In genomic region chr3:14278265-14278798, GRCh38 we compare ENCODE assay signal across 16 cellular contexts.
DNase-seq lines count a peak whose midpoint lies in the region; ATAC-seq and TF ChIP-seq lines count a peak whose summit lies in the region.
"Had no signal": no experiment of that assay in that cellular context is flagged by ENCODE, and none has a peak within 500 bp of the region (broad histone marks: within the 10 kb centered on the region; RNA-seq: fewer than 3 reads in every experiment).

No MANE protein-coding gene starts in this region.

- H3K27me3 ChIP-seq in HUES64 (ENCODE audit: insufficient read depth, low read length) = no peaks in the 10 kb centered on the region
- peaks cover 0 to 70% of the 10 kb centered on the region in 2 experiments for H3K27me3 ChIP-seq in mesenchymal stem cell (ENCODE audit: control insufficient read depth in 1 of 2, insufficient read depth in 1 of 2, low read length in 2 of 2)
- H3K27me3 ChIP-seq in PC-3 (ENCODE audit: low read length) = no peaks in the 10 kb centered on the region

- H3K27me3 Mint-ChIP-seq in osteocyte (ENCODE audit: unreplicated experiment) = no peaks in the 10 kb centered on the region

- H3K18ac ChIP-seq in mesenchymal stem cell (ENCODE audit: low read depth in 1 of 2, low read length in 2 of 2) = peak overlapping the region in 1 of 2 experiments; percentile 59

- no peak overlapping the region for H3K23ac ChIP-seq in mesenchymal stem cell (ENCODE audit: low read length in 2 of 2)

- H2AK5ac ChIP-seq in mesenchymal stem cell (ENCODE audit: low read length, severe bottlenecking) = peak overlapping the region; percentile 13

- peak overlapping the region; percentile 45 for H4K8ac ChIP-seq in mesenchymal stem cell (ENCODE audit: low read length)

- H3K4me2 ChIP-seq in mesenchymal stem cell (ENCODE audit: low read length, poor library complexity, severe bottlenecking) = no peak overlapping the region
- H3K4me2 ChIP-seq in PC-3 (ENCODE audit: low read length) = no peak overlapping the region
- H3K4me2 ChIP-seq: KMS-11 had no signal

- H3K27ac Mint-ChIP-seq in osteocyte (ENCODE audit: unreplicated experiment) = no peak overlapping the region

- no peak overlapping the region for H3K4ac ChIP-seq in mesenchymal stem cell (ENCODE audit: low read depth in 1 of 2, low read length in 2 of 2)

- H4K20me1 ChIP-seq in PC-3 (ENCODE audit: low read length) = no peaks in the 10 kb centered on the region

- no peaks in the 10 kb centered on the region for H3F3A ChIP-seq in PC-3 (ENCODE audit: low read length, unreplicated experiment)

- WGBS in HUES64 = 86% methylated on average over 7 of the region's 7 CpGs
- 88% methylated on average over 6 of the region's 7 CpGs for WGBS in mesenchymal stem cell

- H3K36me3 Mint-ChIP-seq in osteocyte (ENCODE audit: unreplicated experiment) = no peaks in the 10 kb centered on the region

- H3K4me1 ChIP-seq in HUES64 (ENCODE audit: insufficient read depth, low read length) (peaks cover 21% of the 10 kb centered on the region), mesenchymal stem cell (ENCODE audit: control insufficient read depth, insufficient read depth, low read depth, low read length) (peaks cover 36% of the 10 kb centered on the region), PC-3 (ENCODE audit: insufficient read depth, low read length) (no peaks in the 10 kb centered on the region)

- H3K9ac ChIP-seq in HUES64 (ENCODE audit: low read depth, low read length) (0 out of 2 replicates have a peak overlapping the region, but pooled peaks have one; percentile 0), SK-N-MC (ENCODE audit: insufficient read length) (no peak overlapping the region), mesenchymal stem cell (ENCODE audit: low read length) (no peak overlapping the region), PC-3 (ENCODE audit: low read length) (no peak overlapping the region)
- H3K9ac ChIP-seq: KMS-11 had no signal

- intact Hi-C loops in PC-3 (cut with micrococcal nuclease) = no loop called here

- H2AFZ ChIP-seq in mesenchymal stem cell (ENCODE audit: low read depth, low read length) (no peak overlapping the region), PC-3 (ENCODE audit: low read length) (no peak overlapping the region)

- BruUV-seq in PC-3 (replicated peaks; lab: Mats Ljungman, UMichigan) = no TSS peak

- H4K91ac ChIP-seq in mesenchymal stem cell (ENCODE audit: low read length) = no peak overlapping the region

- ATAC-seq in HG03469 (IDR thresholded peaks at IDR 0.05; ENCODE audit: unreplicated experiment) (no peak), PC-3 (no peak)
- ATAC-seq: GM12878, HCT116 had no signal

- H2BK12ac ChIP-seq in mesenchymal stem cell (ENCODE audit: low read length in 2 of 2) = no peak overlapping the region

- TF ChIP-seq CTCF in osteocyte (IDR thresholded peaks at IDR 0.05) = no peak
- TF ChIP-seq CTCF in PC-3 (conservative IDR thresholded peaks at IDR 0.05; ENCODE audit: low read depth, low read length) = no peak

- H3K9me3 ChIP-seq in HUES64 (ENCODE audit: insufficient read depth, low read depth, low read length) (no peaks in the 10 kb centered on the region), SK-N-MC (ENCODE audit: low read depth, low read length) (no peaks in the 10 kb centered on the region), mesenchymal stem cell (ENCODE audit: control insufficient read depth, low read length) (no peaks in the 10 kb centered on the region), PC-3 (ENCODE audit: low read length) (no peaks in the 10 kb centered on the region)

- H3K9me3 Mint-ChIP-seq in osteocyte (ENCODE audit: unreplicated experiment) = peaks cover 3% of the 10 kb centered on the region

- no peak overlapping the region for H3K4me3 ChIP-seq in HUES64 (ENCODE audit: low read length)
- H3K4me3 ChIP-seq in SK-N-MC = no peak overlapping the region
- no peak overlapping the region for H3K4me3 ChIP-seq in mesenchymal stem cell (ENCODE audit: insufficient read depth in 1 of 2, low read depth in 1 of 2, low read length in 2 of 2)
- no peak overlapping the region for H3K4me3 ChIP-seq in PC-3 (ENCODE audit: low read length)
- H3K4me3 ChIP-seq: GM12878 had no signal

- H3K36me3 ChIP-seq in HUES64 (ENCODE audit: insufficient read depth, low read length) (no peaks in the 10 kb centered on the region), SK-N-MC (ENCODE audit: insufficient read depth, low read length) (no peaks in the 10 kb centered on the region), mesenchymal stem cell (ENCODE audit: control insufficient read depth in 1 of 2, insufficient read depth in 2 of 2, low read depth in 1 of 2, low read length in 2 of 2) (no peaks in the 10 kb centered on the region), PC-3 (ENCODE audit: low read depth, low read length) (no peaks in the 10 kb centered on the region)

- no peaks in the 10 kb centered on the region for H3K9me2 ChIP-seq in PC-3 (replicated peaks; ENCODE audit: low read length)

- POLR2A ChIA-PET in PC-3 (lab: Charles Lee; ENCODE audit: unreplicated experiment) = no interaction called here

- no peak overlapping the region for H3K4me3 Mint-ChIP-seq in osteocyte (ENCODE audit: unreplicated experiment)

- H3K79me1 ChIP-seq in mesenchymal stem cell (replicated peaks; ENCODE audit: low read length, poor library complexity, severe bottlenecking) = no peaks in the 10 kb centered on the region

- H3K27ac ChIP-seq in HUES64 (ENCODE audit: low read depth, low read length) (peak overlapping the region; percentile 9; the same call in 1 of the 2 replicates), SK-N-MC (peak overlapping the region; percentile 48; the same call in 1 of the 2 replicates), mesenchymal stem cell (ENCODE audit: low read length, poor library complexity, severe bottlenecking) (no peak overlapping the region), PC-3 (ENCODE audit: low read length) (no peak overlapping the region)
- H3K27ac ChIP-seq: C4-2B, KMS-11 had no signal

- DNase-seq in AG20443 (ENCODE audit: low spot score) (peak; percentile 5), SK-N-MC (ENCODE audit: low read depth, low spot score) (no peak), mesenchymal stem cell (no peak), osteocyte (ENCODE audit: extremely low spot score, unreplicated experiment) (no peak), NCI-H2107 (lab: John Stamatoyannopoulos, UW) (no peak), PC-3 (no peak)
- DNase-seq: MM.1S, NCI-H1436, NCI-H2029 treated with DMSO at 0.1 percent for 48 hours, NCI-H2227 treated with DMSO at 0.1 percent for 48 hours had no signal

- no peak overlapping the region for H2BK120ac ChIP-seq in mesenchymal stem cell (ENCODE audit: low read depth, low read length)

- CTCF ChIA-PET in PC-3 (lab: Charles Lee) = interaction anchor here (1.2 kb wide), 1 partner anchor 75 kb away, joined by 4 read pairs; no protein-coding TSS in a partner anchor

- H2BK5ac ChIP-seq in mesenchymal stem cell (ENCODE audit: low read depth, low read length, poor library complexity, severe bottlenecking) = no peak overlapping the region

- peaks cover 18% of the 10 kb centered on the region for H3K4me1 Mint-ChIP-seq in osteocyte (ENCODE audit: unreplicated experiment)

- H3K79me2 ChIP-seq in PC-3 (ENCODE audit: low read length) = no peaks in the 10 kb centered on the region

- H2BK15ac ChIP-seq in mesenchymal stem cell (ENCODE audit: low read depth, poor library complexity, severe bottlenecking) = no peak overlapping the region

- H3K14ac ChIP-seq in mesenchymal stem cell (ENCODE audit: low read length in 2 of 2) = peak overlapping the region in 1 of 2 experiments; percentile 35

Comparison
In these comparisons a context has a peak if more than half of its experiments do, and no peak if none do; other contexts are left out.
1. H3K27ac ChIP-seq: peak in HUES64 (single experiment) and SK-N-MC (single experiment); none in mesenchymal stem cell (single experiment) and PC-3 (single experiment).